ENCODE assay signal across 28 cellular contexts in genomic region chr3:168384990-168385389, GRCh38.
"Had no signal": no experiment of that assay in that cellular context is flagged by ENCODE, and none has a peak within 500 bp of the region (broad histone marks: within the 10 kb centered on the region; RNA-seq: fewer than 3 reads in every experiment).

No MANE protein-coding gene starts in this region.

- H3K4me1 Mint-ChIP-seq: naive thymus-derived CD4-positive, alpha-beta T cell; stimulated activated naive B cell treated with anti-CD40 and anti-IgM and Interleukin-4, amounts not matched to agents 10 μg/mL and 1 μg/mL and 100 μg/mL, for 72 hours had no signal

- H3K4me3 ChIP-seq: left ventricle myocardium inferior, lung, mucosa of descending colon, pancreas, prostate gland, skin epidermis, stomach, testis, thyroid gland, transverse colon, upper lobe of right lung had no signal

- H3K36me3 Mint-ChIP-seq: naive thymus-derived CD4-positive, alpha-beta T cell; stimulated activated naive B cell treated with anti-CD40 and anti-IgM and Interleukin-4, amounts not matched to agents 10 μg/mL and 1 μg/mL and 100 μg/mL, for 72 hours had no signal

- DNase-seq: hypothalamus; islet precursor cell; left ventricle myocardium inferior; mesendoderm; midbrain; mucosa of descending colon; naive thymus-derived CD4-positive, alpha-beta T cell; nucleus accumbens; pancreas; posterior cingulate gyrus; retina; right cardiac atrium; stimulated activated CD4-positive, alpha-beta T cell treated with anti-CD3 and anti-CD28 coated beads, Interleukin-12 subunit alpha, Interleukin-12 subunit beta, amount 100 ng/mL, for 4 hours; stimulated activated CD4-positive, alpha-beta T cell treated with anti-CD3 and anti-CD28 coated beads, Interleukin-15, amount 100 ng/mL, for 24 hours; stimulated activated CD4-positive, alpha-beta T cell treated with anti-CD3 and anti-CD28 coated beads, Interleukin-2, amount 100 ng/mL, for 24 hours; stimulated activated CD4-positive, alpha-beta T cell treated with anti-CD3 and anti-CD28 coated beads, Interleukin-4, amount 100 ng/mL, for 1 hour; stimulated activated naive B cell treated with anti-CD40 and anti-IgM and Interleukin-4, amounts not matched to agents 10 μg/mL and 1 μg/mL and 100 μg/mL, for 72 hours; stimulated activated naive CD8-positive, alpha-beta T cell treated with anti-CD3 and anti-CD28 coated beads, Interleukin-15, Interleukin-2, amounts not matched to agents 100 U/mL and 50 U/mL, for 24 hours; stomach; testis; thyroid gland; transverse colon; upper lobe of right lung had no signal

- H3K27ac ChIP-seq: left ventricle myocardium inferior, pancreas, prostate gland, skin epidermis, stomach, testis, thyroid gland, transverse colon, upper lobe of right lung had no signal

- H3K27ac Mint-ChIP-seq: naive thymus-derived CD4-positive, alpha-beta T cell; natural killer cell treated with Interleukin-12 subunit alpha and Interleukin-12 subunit beta and Interleukin-15 and Interleukin-18, amount 100 ng/mL, for 72 hours; stimulated activated naive B cell treated with anti-CD40 and anti-IgM and Interleukin-4, amounts not matched to agents 10 μg/mL and 1 μg/mL and 100 μg/mL, for 72 hours had no signal

- ATAC-seq: mucosa of descending colon; naive thymus-derived CD4-positive, alpha-beta T cell; natural killer cell treated with Interleukin-12 subunit alpha and Interleukin-12 subunit beta and Interleukin-15 and Interleukin-18, amount 100 ng/mL, for 72 hours; pancreas; right cardiac atrium; sciatic nerve; stimulated activated naive B cell treated with anti-CD40 and anti-IgM and Interleukin-4, amounts not matched to agents 10 μg/mL and 1 μg/mL and 100 μg/mL, for 72 hours; stimulated activated naive CD8-positive, alpha-beta T cell treated with anti-CD3 and anti-CD28 coated beads, Interleukin-15, Interleukin-2, amounts not matched to agents 100 U/mL and 50 U/mL, for 24 hours; upper lobe of right lung had no signal

- H3K27me3 ChIP-seq: pancreas, stomach, testis, thyroid gland, transverse colon, upper lobe of right lung had no signal

- H3K27me3 Mint-ChIP-seq: naive thymus-derived CD4-positive, alpha-beta T cell; natural killer cell treated with Interleukin-12 subunit alpha and Interleukin-12 subunit beta and Interleukin-15 and Interleukin-18, amount 100 ng/mL, for 72 hours; stimulated activated naive B cell treated with anti-CD40 and anti-IgM and Interleukin-4, amounts not matched to agents 10 μg/mL and 1 μg/mL and 100 μg/mL, for 72 hours had no signal

- H3K36me3 ChIP-seq: left ventricle myocardium inferior, pancreas, prostate gland, stomach, thyroid gland, transverse colon, upper lobe of right lung had no signal

- H3K4me1 ChIP-seq: left ventricle myocardium inferior, pancreas, prostate gland, stomach, testis, thyroid gland, transverse colon, upper lobe of right lung had no signal

- H3K9me3 ChIP-seq: mucosa of descending colon, pancreas, prostate gland, testis, thyroid gland, transverse colon, upper lobe of right lung had no signal

- H3K4me3 Mint-ChIP-seq: naive thymus-derived CD4-positive, alpha-beta T cell; natural killer cell treated with Interleukin-12 subunit alpha and Interleukin-12 subunit beta and Interleukin-15 and Interleukin-18, amount 100 ng/mL, for 72 hours; stimulated activated naive B cell treated with anti-CD40 and anti-IgM and Interleukin-4, amounts not matched to agents 10 μg/mL and 1 μg/mL and 100 μg/mL, for 72 hours had no signal
